ENCODE assay signal across 1 cellular context in genomic region chr12:69991683-69992297, GRCh38.
TF ChIP-seq lines count a peak whose summit lies in the region.

No MANE protein-coding gene starts in this region.

TF ChIP-seq in SK-N-SH treated with all-trans-retinoic acid at 6 μM for 48 hours, 23 proteins besides CTCF, POLR2A, EP300 and RAD21 (continued from another document):
- TF ChIP-seq POU6F1 (CRISPR knock-in tag; IDR thresholded peaks at IDR 0.05; ENCODE audit: borderline replicate concordance, low read depth) = no peak
- no peak for TF ChIP-seq GLIS3 (CRISPR knock-in tag; IDR thresholded peaks at IDR 0.05)
- TF ChIP-seq RARB (CRISPR knock-in tag; IDR thresholded peaks at IDR 0.05) = no peak
- no peak for TF ChIP-seq ESRRG (CRISPR knock-in tag; IDR thresholded peaks at IDR 0.05)
- no peak for TF ChIP-seq ZNF70 (CRISPR knock-in tag; IDR thresholded peaks at IDR 0.05)
- TF ChIP-seq ZC3H10 (CRISPR knock-in tag; IDR thresholded peaks at IDR 0.05) = no peak
- no peak for TF ChIP-seq TCF4 (CRISPR knock-in tag; IDR thresholded peaks at IDR 0.05; ENCODE audit: borderline replicate concordance)
- no peak for TF ChIP-seq ZFP30 (CRISPR knock-in tag; IDR thresholded peaks at IDR 0.05)
- no peak for TF ChIP-seq SNAI2 (CRISPR knock-in tag; IDR thresholded peaks at IDR 0.05)
- no peak for TF ChIP-seq TSHZ2 (CRISPR knock-in tag; IDR thresholded peaks at IDR 0.05)
- no peak for TF ChIP-seq ZFP3 (CRISPR knock-in tag; IDR thresholded peaks at IDR 0.05)
- TF ChIP-seq PPARA (CRISPR knock-in tag; IDR thresholded peaks at IDR 0.05; ENCODE audit: borderline replicate concordance) = no peak
- TF ChIP-seq ARNTL (CRISPR knock-in tag; IDR thresholded peaks at IDR 0.05; ENCODE audit: borderline replicate concordance, low read depth) = no peak
- no peak for TF ChIP-seq TOX (CRISPR knock-in tag; IDR thresholded peaks at IDR 0.05; ENCODE audit: borderline replicate concordance)
- TF ChIP-seq ZNF565 (CRISPR knock-in tag; conservative IDR thresholded peaks at IDR 0.05; ENCODE audit: low read depth) = no peak
